25 cellular contexts compared by ENCODE assay signal in genomic region chr2:54888146-54888545, GRCh38.
"Had no signal": no experiment of that assay in that cellular context is flagged by ENCODE, and none has a peak within 500 bp of the region (broad histone marks: within the 10 kb centered on the region; RNA-seq: fewer than 3 reads in every experiment).

No MANE protein-coding gene starts in this region.

- FAIRE-seq: astrocyte, bronchial epithelial cell, frontal cortex had no signal

- DNase-seq: activated CD4-positive, alpha-beta memory T cell treated with anti-CD3 and anti-CD28 coated beads, Interleukin-2, amount 10 ng/mL, durations not matched to agents 7 days and 5 days; activated CD4-positive, alpha-beta T cell treated with anti-CD3 and anti-CD28 coated beads for 1 hour; activated CD4-positive, alpha-beta T cell treated with anti-CD3 and anti-CD28 coated beads for 4 hours; activated CD4-positive, alpha-beta T cell treated with anti-CD3 and anti-CD28 coated beads, Interleukin-2, amount 10 ng/mL, durations not matched to agents 7 days and 5 days; activated CD4-positive, alpha-beta T cell treated with anti-CD3 and anti-CD28 coated beads, Interleukin-2, amount 50 U/mL, for 4 hours; activated CD8-positive, alpha-beta memory T cell treated with anti-CD3 and anti-CD28 coated beads, Interleukin-2, amount 50 U/mL, for 48 hours; activated gamma-delta T cell; activated naive CD4-positive, alpha-beta T cell; activated naive CD4-positive, alpha-beta T cell treated with anti-CD3 and anti-CD28 coated beads, Interleukin-2, amount 10 ng/mL, durations not matched to agents 7 days and 5 days; activated T-cell treated with anti-CD3 and anti-CD28 coated beads for 4 hours; activated T-cell treated with anti-CD3 and anti-CD28 coated beads, Interleukin-2, amount 50 U/mL, for 24 hours; activated T-cell treated with anti-CD3 and anti-CD28 coated beads, Interleukin-2, amount 50 U/mL, for 72 hours; amniotic stem cell; anterior cingulate cortex; brain microvascular endothelial cell; dorsolateral prefrontal cortex; effector memory CD4-positive, alpha-beta T cell; endodermal cell; foreskin fibroblast; glutamatergic neuron; heart left ventricle; T-helper 2 cell had no signal
